ENCODE assay signal across 9 cellular contexts in genomic region chr12:45655186-45655585, GRCh38.
A peak's percentile ranks its signal among the peaks of the same experiment; 100 is the strongest.
DNase-seq lines count a peak whose midpoint lies in the region; ATAC-seq, FAIRE-seq and TF ChIP-seq lines count a peak whose summit lies in the region.
"Had no signal": no experiment of that assay in that cellular context is flagged by ENCODE, and none has a peak within 500 bp of the region (broad histone marks: within the 10 kb centered on the region; RNA-seq: fewer than 3 reads in every experiment).

No MANE protein-coding gene starts in this region.

- POLR2A ChIA-PET in A549 (lab: Yijun Ruan, JAX) = no interaction called here

- no peaks in the 10 kb centered on the region for H4K20me1 ChIP-seq in GM23338 (replicated peaks; ENCODE audit: insufficient read depth)

- no peaks in the 10 kb centered on the region for H3K27me3 ChIP-seq in GM23338 (ENCODE audit: insufficient read depth)

- H3K4me1 Mint-ChIP-seq in GM23338 (no peaks in the 10 kb centered on the region; the same call in 2 of the 3 replicates), naive B cell (peaks cover 0 to 8% (median 0%) of the 10 kb centered on the region in 3 donors)

- DNase-seq in A549 (ENCODE audit: low read depth in 1 of 2, low spot score in 1 of 2) (peak in 1 of 2 experiments; percentile 52), GM23338 (ENCODE audit: low spot score) (peak; percentile 23), NCI-H748 (lab: John Stamatoyannopoulos, UW; ENCODE audit: unreplicated experiment) (peak; percentile 73), naive B cell (no peak)
- DNase-seq in activated T-helper 1 cell treated with anti-CD3 and anti-CD28 coated beads, Interleukin-2, amount 50 U/mL, for 16 hours (ENCODE audit: low read depth in 1 of 2, low spot score in 1 of 2) = peak; percentile 9 to 12

- no peaks in the 10 kb centered on the region for H3F3A ChIP-seq in GM23338 (replicated peaks; ENCODE audit: low read depth)

- no peak overlapping the region for H2AFZ ChIP-seq in GM23338

- TF ChIP-seq EP300 in A549 (IDR thresholded peaks at IDR 0.05) = no peak

- no peak for TF ChIP-seq CTCF in A549 (IDR thresholded peaks at IDR 0.05)
- TF ChIP-seq CTCF in GM23338 (conservative IDR thresholded peaks at IDR 0.05; ENCODE audit: low read depth in 2 of 2) = peak in 1 of 2 experiments; percentile 24; a peak in 1 of 4 replicates

- 0 out of 2 replicates have a peak, but pooled peaks cover 4% of the 10 kb centered on the region for H3K9me2 ChIP-seq in GM23338 (ENCODE audit: insufficient read depth)

- TF ChIP-seq POLR2A in A549 (IDR thresholded peaks at IDR 0.05; ENCODE audit: low read length) = no peak

- H3K9me3 Mint-ChIP-seq in GM23338 = no peaks in the 10 kb centered on the region
- peaks cover 0 to 4% (median 0%) of the 10 kb centered on the region in 7 donors for H3K9me3 Mint-ChIP-seq in naive B cell
- H3K9me3 Mint-ChIP-seq: activated naive CD4-positive, alpha-beta T cell treated with anti-CD3 and anti-CD28 coated beads, Interleukin-2, amount 50 U/mL, for 24 hours had no signal

- ATAC-seq in A549 (peak; percentile 85 to 90; a peak in 5 of 6 replicates), GM23338 (peak; percentile 65), naive B cell (ENCODE audit: low read depth in 2 of 2) (peak; percentile 82 to 88), HG03196 (IDR thresholded peaks at IDR 0.05; ENCODE audit: unreplicated experiment) (no peak), GM21619 (IDR thresholded peaks at IDR 0.05; ENCODE audit: unreplicated experiment) (no peak), HG03469 (IDR thresholded peaks at IDR 0.05; ENCODE audit: unreplicated experiment) (no peak)

- FAIRE-seq in A549 (lab: Jason Lieb, UNC) = no peak

- H3K79me2 ChIP-seq in GM23338 (replicated peaks; ENCODE audit: insufficient read depth) = no peaks in the 10 kb centered on the region

- H3K9me3 ChIP-seq in A549 = no peaks in the 10 kb centered on the region

- no peak overlapping the region for H3K4me3 Mint-ChIP-seq in GM23338
- H3K4me3 Mint-ChIP-seq in naive B cell = no peak overlapping the region
- H3K4me3 Mint-ChIP-seq: activated naive CD4-positive, alpha-beta T cell treated with anti-CD3 and anti-CD28 coated beads, Interleukin-2, amount 50 U/mL, for 24 hours had no signal

- H3K4me3 ChIP-seq in A549 = no peak overlapping the region
- H3K4me3 ChIP-seq in GM23338 = no peak overlapping the region

- H3K36me3 ChIP-seq in GM23338 (ENCODE audit: insufficient read depth) = no peaks in the 10 kb centered on the region

- no peak for TF ChIP-seq RAD21 in A549 (conservative IDR thresholded peaks at IDR 0.05 in 1 of 2, IDR thresholded peaks at IDR 0.05 in 1 of 2)

- CTCF ChIA-PET in A549 (lab: Yijun Ruan, JAX) = interaction anchor here (0.6 to 1.0 kb wide), 2 partner anchors 71 to 520 kb away, joined by 3 to 4 read pairs; no protein-coding TSS in a partner anchor

- 45% methylated on average over 5 of the region's 5 CpGs for WGBS in A549 (ENCODE audit: missing lambda C conversion rate)

- no peaks in the 10 kb centered on the region for H3K36me3 Mint-ChIP-seq in GM23338 (ENCODE audit: low read depth)
- H3K36me3 Mint-ChIP-seq in naive B cell = no peaks in the 10 kb centered on the region
- H3K36me3 Mint-ChIP-seq: activated naive CD4-positive, alpha-beta T cell treated with anti-CD3 and anti-CD28 coated beads, Interleukin-2, amount 50 U/mL, for 24 hours had no signal

- H3K27me3 Mint-ChIP-seq in GM23338 (ENCODE audit: insufficient read depth, low read depth, poor library complexity) (peaks cover 1% of the 10 kb centered on the region), naive B cell (peaks cover 7 to 12% (median 11%) of the 10 kb centered on the region in 3 donors)
- H3K27me3 Mint-ChIP-seq: activated naive CD4-positive, alpha-beta T cell treated with anti-CD3 and anti-CD28 coated beads, Interleukin-2, amount 50 U/mL, for 24 hours had no signal

- H3K4me2 ChIP-seq in A549 (no peak overlapping the region), GM23338 (no peak overlapping the region)

- H3K4me1 ChIP-seq in A549 (0 out of 3 replicates have a peak, but pooled peaks cover 1% of the 10 kb centered on the region), GM23338 (ENCODE audit: insufficient read depth) (no peaks in the 10 kb centered on the region)

- no peak overlapping the region for H3K27ac Mint-ChIP-seq in GM23338
- no peak overlapping the region for H3K27ac Mint-ChIP-seq in naive B cell
- H3K27ac Mint-ChIP-seq: activated naive CD4-positive, alpha-beta T cell treated with anti-CD3 and anti-CD28 coated beads, Interleukin-2, amount 50 U/mL, for 24 hours had no signal

- no peak overlapping the region for H3K27ac ChIP-seq in A549
- no peak overlapping the region for H3K27ac ChIP-seq in GM23338 (ENCODE audit: low read depth)

TF ChIP-seq in A549, 52 proteins besides CTCF, POLR2A, EP300 and RAD21 (continues in another document):
- TF ChIP-seq TP53 (CRISPR knock-in tag; IDR thresholded peaks at IDR 0.05) (no peak), EHMT2 (IDR thresholded peaks at IDR 0.05; ENCODE audit: low read depth) (no peak), FOXS1 (CRISPR knock-in tag; IDR thresholded peaks at IDR 0.05) (no peak), NR3C1 (IDR thresholded peaks at IDR 0.05) (no peak), RFX5 (IDR thresholded peaks at IDR 0.05) (no peak), TFCP2L1 (CRISPR knock-in tag; IDR thresholded peaks at IDR 0.05) (no peak), CHD4 (IDR thresholded peaks at IDR 0.05; ENCODE audit: borderline replicate concordance) (no peak), NPAS2 (CRISPR knock-in tag; IDR thresholded peaks at IDR 0.05; ENCODE audit: borderline replicate concordance) (no peak), BCL3 (IDR thresholded peaks at IDR 0.05) (no peak), MAFK (IDR thresholded peaks at IDR 0.05; ENCODE audit: partially characterized antibody) (no peak)

TF ChIP-seq in GM23338, 12 proteins besides CTCF, POLR2A, EP300 and RAD21:
- TF ChIP-seq NANOG (IDR thresholded peaks at IDR 0.05; ENCODE audit: borderline replicate concordance) (no peak), ETS1 (IDR thresholded peaks at IDR 0.05) (no peak), POLR2AphosphoS5 (IDR thresholded peaks at IDR 0.05; ENCODE audit: low read depth) (no peak), JUNB (IDR thresholded peaks at IDR 0.05; ENCODE audit: unreplicated experiment) (no peak), ZNF331 (CRISPR knock-in tag; IDR thresholded peaks at IDR 0.05; ENCODE audit: low read depth) (no peak), CREB1 (CRISPR knock-in tag; IDR thresholded peaks at IDR 0.05; ENCODE audit: low read depth) (no peak), STAT1 (IDR thresholded peaks at IDR 0.05; ENCODE audit: unreplicated experiment) (no peak), REST (IDR thresholded peaks at IDR 0.05; ENCODE audit: unreplicated experiment) (no peak), ZNF114 (CRISPR knock-in tag; IDR thresholded peaks at IDR 0.05) (no peak)
TF ChIP-seq in GM23338: peak in this region for 0.

Comparison
In these comparisons a context has a peak if more than half of its experiments do, and no peak if none do; other contexts are left out.
1. ATAC-seq: peak in A549 (2 of 2), GM23338 (single experiment) and naive B cell (2 of 2); none in HG03196 (single experiment), GM21619 (single experiment) and HG03469 (single experiment).